Comparison of ENCODE assay signal across 9 cellular contexts in the genomic region with DNA sequence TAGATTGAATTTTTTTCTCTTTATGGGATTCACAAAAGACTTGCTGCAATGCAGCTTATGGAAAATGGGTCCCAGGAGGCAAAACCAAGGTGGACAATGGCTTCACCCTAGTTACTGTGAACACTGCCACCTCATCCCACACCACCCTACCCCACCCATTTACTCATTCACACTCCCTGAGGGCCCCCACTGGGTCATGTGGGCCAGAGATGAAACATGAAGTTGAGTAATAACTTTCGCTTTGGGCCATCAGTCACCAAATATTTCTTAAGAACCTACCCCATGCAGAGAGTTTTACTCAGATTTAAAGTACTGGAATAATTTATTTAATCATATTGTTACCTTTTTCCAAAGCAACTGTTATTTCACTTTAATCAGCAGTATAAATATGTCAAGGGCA.
A peak's percentile ranks its signal among the peaks of the same experiment; 100 is the strongest.
DNase-seq lines count a peak whose midpoint lies in the region; ATAC-seq, FAIRE-seq and TF ChIP-seq lines count a peak whose summit lies in the region.
"Had no signal": no experiment of that assay in that cellular context is flagged by ENCODE, and none has a peak within 500 bp of the region (broad histone marks: within the 10 kb centered on the region; RNA-seq: fewer than 3 reads in every experiment).

No MANE protein-coding gene starts in this region.

- no peaks in the 10 kb centered on the region for H3K36me3 Mint-ChIP-seq in glutamatergic neuron (ENCODE audit: unreplicated experiment)
- H3K36me3 Mint-ChIP-seq in progenitor cell of endocrine pancreas (ENCODE audit: insufficient read depth) = no peaks in the 10 kb centered on the region

- 0 out of 2 replicates have a peak, but pooled peaks cover 10% of the 10 kb centered on the region for H3F3A ChIP-seq in MM.1S (ENCODE audit: insufficient read depth, low read length)

- no peak for DNase-seq in GM18507 (ENCODE audit: extremely low spot score, insufficient read length, low read depth)
- DNase-seq in MM.1S = no peak
- DNase-seq in left cardiac atrium = peak; percentile 18
- no peak for DNase-seq in WERI-Rb-1
- DNase-seq in nucleus accumbens (lab: John Stamatoyannopoulos, UW) = no peak
- DNase-seq in glutamatergic neuron = no peak
- no peak for DNase-seq in progenitor cell of endocrine pancreas (ENCODE audit: low spot score, unreplicated experiment)

- H3K4me3 ChIP-seq in MM.1S (ENCODE audit: low read length) (no peak overlapping the region), WERI-Rb-1 (ENCODE audit: low read depth, low read length) (no peak overlapping the region)

- H4K20me1 ChIP-seq in MM.1S (ENCODE audit: insufficient read depth, low read length) = no peaks in the 10 kb centered on the region

- H2AFZ ChIP-seq in MM.1S (ENCODE audit: low read length) = no peak overlapping the region

- TF ChIP-seq CTCF in MM.1S (IDR thresholded peaks at IDR 0.05; ENCODE audit: low read length) (no peak), WERI-Rb-1 (IDR thresholded peaks at IDR 0.05; ENCODE audit: low read depth, low read length) (no peak), glutamatergic neuron (IDR thresholded peaks at IDR 0.05; ENCODE audit: partially characterized antibody, unreplicated experiment) (no peak), progenitor cell of endocrine pancreas (IDR thresholded peaks at IDR 0.05; ENCODE audit: unreplicated experiment) (no peak)

- no peak overlapping the region for H3K9ac ChIP-seq in MM.1S (ENCODE audit: low read length)

- H3K4me1 Mint-ChIP-seq in glutamatergic neuron (ENCODE audit: low read depth, unreplicated experiment) (peaks cover 15% of the 10 kb centered on the region), progenitor cell of endocrine pancreas (ENCODE audit: low read depth) (no peaks in the 10 kb centered on the region)

- H3K4me2 ChIP-seq in MM.1S (ENCODE audit: low read depth, low read length) = peak overlapping the region; percentile 31; the same call in 1 of the 2 replicates

- no peaks in the 10 kb centered on the region for H3K9me2 ChIP-seq in MM.1S (replicated peaks; ENCODE audit: insufficient read depth, low read length)

- H3K79me2 ChIP-seq in MM.1S (ENCODE audit: low read length) = no peaks in the 10 kb centered on the region

- peaks cover 7% of the 10 kb centered on the region; the same call in 1 of the 2 replicates for H3K4me1 ChIP-seq in MM.1S (ENCODE audit: low read length)

- ATAC-seq in GM21825 (IDR thresholded peaks at IDR 0.05; ENCODE audit: unreplicated experiment) (peak; percentile 72), left cardiac atrium (peak in 1 of 2 donors; percentile 53)

- H3K36me3 ChIP-seq in MM.1S (replicated peaks; ENCODE audit: insufficient read depth, low read length) (no peaks in the 10 kb centered on the region), WERI-Rb-1 (no peaks in the 10 kb centered on the region)
- H3K36me3 ChIP-seq: upper lobe of left lung had no signal

- intact Hi-C loops in left cardiac atrium (cut with DNase I) = no loop called here

- H3K9me3 Mint-ChIP-seq in glutamatergic neuron (ENCODE audit: unreplicated experiment) = peaks cover 2% of the 10 kb centered on the region
- H3K9me3 Mint-ChIP-seq in progenitor cell of endocrine pancreas (ENCODE audit: low read depth) = no peaks in the 10 kb centered on the region

- H3K4me3 Mint-ChIP-seq in glutamatergic neuron (ENCODE audit: unreplicated experiment) = no peak overlapping the region
- no peak overlapping the region for H3K4me3 Mint-ChIP-seq in progenitor cell of endocrine pancreas (ENCODE audit: low read depth)

- H3K27ac ChIP-seq in MM.1S (ENCODE audit: low read length) (no peak overlapping the region), WERI-Rb-1 (no peak overlapping the region)

- H3K27me3 ChIP-seq in MM.1S (replicated peaks; ENCODE audit: insufficient read depth, low read length) (no peaks in the 10 kb centered on the region), WERI-Rb-1 (ENCODE audit: insufficient read depth, low read depth, severe bottlenecking) (peaks cover 2% of the 10 kb centered on the region)
- H3K27me3 ChIP-seq: upper lobe of left lung had no signal

- H3K9me3 ChIP-seq in MM.1S (replicated peaks; ENCODE audit: insufficient read depth, low read length) (no peaks in the 10 kb centered on the region), WERI-Rb-1 (ENCODE audit: severe bottlenecking) (no peaks in the 10 kb centered on the region)
- H3K9me3 ChIP-seq: upper lobe of left lung had no signal

- H3K27me3 Mint-ChIP-seq in glutamatergic neuron (ENCODE audit: unreplicated experiment) (no peaks in the 10 kb centered on the region), progenitor cell of endocrine pancreas (no peaks in the 10 kb centered on the region)

- peak; percentile 18 for FAIRE-seq in GM18507 (lab: Jason Lieb, UNC)

- H3K27ac Mint-ChIP-seq in glutamatergic neuron (ENCODE audit: unreplicated experiment) (no peak overlapping the region), progenitor cell of endocrine pancreas (no peak overlapping the region)
